Comparison of ENCODE assay signal across 9 cellular contexts in the genomic region with DNA sequence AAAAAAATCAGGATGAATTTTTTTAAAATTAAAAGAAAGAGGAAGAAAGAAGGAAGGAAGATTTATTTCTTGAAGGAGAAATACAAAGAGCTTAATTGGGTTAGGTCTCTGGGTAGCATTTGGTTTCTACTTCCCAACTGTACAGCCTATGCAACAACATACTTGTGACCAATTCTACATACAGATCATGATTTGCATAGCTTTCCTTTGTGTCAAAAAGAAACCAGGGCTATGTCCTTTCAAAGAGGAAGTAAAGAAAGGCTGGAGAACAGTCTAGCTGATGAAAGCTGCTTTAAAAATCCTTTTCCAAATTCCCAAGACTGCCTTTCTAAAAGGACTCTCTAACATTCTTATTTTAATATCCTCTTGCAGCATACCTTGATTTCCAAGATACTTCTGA. TPM values are rescaled to one million over a fixed set of nuclear protein-coding genes. Genes with fewer than 3 reads are reported as not detected.
A peak's percentile ranks its signal among the peaks of the same experiment; 100 is the strongest.
DNase-seq lines count a peak whose midpoint lies in the region; ATAC-seq, FAIRE-seq and TF ChIP-seq lines count a peak whose summit lies in the region.
"Had no signal": no experiment of that assay in that cellular context is flagged by ENCODE, and none has a peak within 500 bp of the region (broad histone marks: within the 10 kb centered on the region; RNA-seq: fewer than 3 reads in every experiment).

No MANE protein-coding gene starts in this region.

- H3K4me1 ChIP-seq in Caco-2 (peaks cover 20% of the 10 kb centered on the region), tibial nerve (no peaks in the 10 kb centered on the region), lower lobe of right lung (no peaks in the 10 kb centered on the region)

- peak overlapping the region; percentile 35 for H3K27ac ChIP-seq in brain microvascular endothelial cell
- no peak overlapping the region for H3K27ac ChIP-seq in tibial nerve
- H3K27ac ChIP-seq in lower lobe of right lung, result no peak overlapping the region

- CTCF ChIA-PET in Caco-2 (lab: Charles Lee), result no interaction called here

- no peak for TF ChIP-seq POLR2A in tibial nerve (IDR thresholded peaks at IDR 0.05)

- no peak for TF ChIP-seq CTCF in Caco-2 (IDR thresholded peaks at IDR 0.05; ENCODE audit: insufficient read depth in 1 of 2, low read depth in 1 of 2, low read length in 1 of 2, severe bottlenecking in 1 of 2, unreplicated experiment in 1 of 2)
- no peak for TF ChIP-seq CTCF in brain microvascular endothelial cell (IDR thresholded peaks at IDR 0.05; ENCODE audit: low read depth, low read length, missing control alignments)
- no peak for TF ChIP-seq CTCF in D721Med (IDR thresholded peaks at IDR 0.05; ENCODE audit: insufficient read depth, missing control alignments)
- TF ChIP-seq CTCF in tibial nerve (IDR thresholded peaks at IDR 0.05), result no peak
- TF ChIP-seq CTCF in lower lobe of right lung (IDR thresholded peaks at IDR 0.05), result no peak

- peaks cover 6% of the 10 kb centered on the region for H3K4me1 Mint-ChIP-seq in Caco-2 (ENCODE audit: low read depth, unreplicated experiment)
- H3K4me1 Mint-ChIP-seq: activated naive CD4-positive, alpha-beta T cell treated with anti-CD3 and anti-CD28 coated beads, Interleukin-2, amount 50 U/mL, for 24 hours had no signal

- H3K36me3 ChIP-seq in Caco-2 (ENCODE audit: control insufficient read depth, insufficient read depth, low read length) (no peaks in the 10 kb centered on the region), brain microvascular endothelial cell (replicated peaks) (no peaks in the 10 kb centered on the region), tibial nerve (peaks cover 0 to 27% (median 0%) of the 10 kb centered on the region in 3 donors), lower lobe of right lung (peaks cover 7% of the 10 kb centered on the region)

- intact Hi-C loops in Caco-2 (cut with micrococcal nuclease; ENCODE audit: unreplicated experiment) (no loop called here), lower lobe of right lung (cut with DNase I) (no loop called here)

- no peak overlapping the region for H3K4me3 ChIP-seq in Caco-2 (ENCODE audit: low read depth, low read length)
- no peak overlapping the region for H3K4me3 ChIP-seq in brain microvascular endothelial cell (ENCODE audit: low read depth, low read length)
- H3K4me3 ChIP-seq in tibial nerve, result no peak overlapping the region
- no peak overlapping the region for H3K4me3 ChIP-seq in lower lobe of right lung

- H3K9me3 Mint-ChIP-seq in Caco-2 (ENCODE audit: unreplicated experiment), result no peaks in the 10 kb centered on the region
- H3K9me3 Mint-ChIP-seq: activated naive CD4-positive, alpha-beta T cell treated with anti-CD3 and anti-CD28 coated beads, Interleukin-2, amount 50 U/mL, for 24 hours had no signal

- BruUV-seq in Caco-2 (replicated peaks; lab: Mats Ljungman, UMichigan), result TSS peak; percentile 16

- POLR2A ChIA-PET in Caco-2 (lab: Charles Lee), result no interaction called here

- no peak overlapping the region for H3K4me3 Mint-ChIP-seq in Caco-2 (ENCODE audit: unreplicated experiment)
- H3K4me3 Mint-ChIP-seq: activated naive CD4-positive, alpha-beta T cell treated with anti-CD3 and anti-CD28 coated beads, Interleukin-2, amount 50 U/mL, for 24 hours had no signal

- H3K36me3 Mint-ChIP-seq in Caco-2 (ENCODE audit: insufficient read depth, unreplicated experiment), result no peaks in the 10 kb centered on the region

- DNase-seq in Caco-2, result no peak
- DNase-seq in brain microvascular endothelial cell, result peak; percentile 17
- DNase-seq in D721Med (ENCODE audit: insufficient read length, low spot score), result no peak
- no peak for DNase-seq in tibial nerve (ENCODE audit: low spot score in 2 of 2)
- DNase-seq in NK-92 treated with Interleukin-12 subunit alpha and Interleukin-12 subunit beta, amount 100 ng/mL, for 24 hours (lab: John Stamatoyannopoulos, UW), result no peak
- no peak for DNase-seq in lower lobe of right lung

- H3K27me3 ChIP-seq in Caco-2 (replicated peaks; ENCODE audit: control insufficient read depth, insufficient read depth, low read length) (no peaks in the 10 kb centered on the region), brain microvascular endothelial cell (replicated peaks) (no peaks in the 10 kb centered on the region), tibial nerve (no peaks in the 10 kb centered on the region), lower lobe of right lung (ENCODE audit: low read depth) (no peaks in the 10 kb centered on the region)

- in situ Hi-C loops in brain microvascular endothelial cell (cut with HindIII; ENCODE audit: low pct_ligation_motif_present, low sequenced_read_pairs), result no loop called here

- TF ChIP-seq EP300 in tibial nerve (IDR thresholded peaks at IDR 0.05), result no peak

- ATAC-seq in GM19463 (IDR thresholded peaks at IDR 0.05; ENCODE audit: unreplicated experiment) (peak; percentile 99), HG03159 (IDR thresholded peaks at IDR 0.05; ENCODE audit: unreplicated experiment) (peak; percentile 96), lower lobe of right lung (no peak)

- H3K27ac Mint-ChIP-seq in Caco-2 (ENCODE audit: unreplicated experiment), result no peak overlapping the region
- H3K27ac Mint-ChIP-seq: activated naive CD4-positive, alpha-beta T cell treated with anti-CD3 and anti-CD28 coated beads, Interleukin-2, amount 50 U/mL, for 24 hours had no signal

- H3K9me3 ChIP-seq in Caco-2 (no peaks in the 10 kb centered on the region), tibial nerve (no peaks in the 10 kb centered on the region), lower lobe of right lung (no peaks in the 10 kb centered on the region)

- H3K27me3 Mint-ChIP-seq in Caco-2 (ENCODE audit: insufficient read depth, unreplicated experiment), result no peaks in the 10 kb centered on the region
- H3K27me3 Mint-ChIP-seq: activated naive CD4-positive, alpha-beta T cell treated with anti-CD3 and anti-CD28 coated beads, Interleukin-2, amount 50 U/mL, for 24 hours had no signal

- no peak for FAIRE-seq in D721Med (lab: Jason Lieb, UNC)

RNA-seq across cellular contexts. Expression of gene HGD, which starts 6.1 kb away (rescaled TPM):
- total RNA-seq in Caco-2 (2022), result 76.3 and 102 TPM in 2 replicates
- total RNA-seq in tibial nerve, result not detected
- 1.7 TPM for total RNA-seq in lower lobe of right lung

RNA-seq across cellular contexts. Expression of gene RABL3, which starts 54.2 kb away (rescaled TPM):
- total RNA-seq in Caco-2 (2022), result 13.9 and 14.6 TPM in 2 replicates
- total RNA-seq in tibial nerve, result 10 to 100 TPM; 10.8 to 17.6 (median 15.0) TPM
- total RNA-seq in lower lobe of right lung, result 24.5 TPM

RNA-seq across cellular contexts. Expression of gene GTF2E1, which starts 54.4 kb away (rescaled TPM):
- 23.7 and 30.6 TPM in 2 replicates for total RNA-seq in Caco-2 (2022)
- 10 to 100 TPM in 2 of 4 donors, 1 to 10 TPM in 2; 7.6 to 12.2 (median 10.4) TPM for total RNA-seq in tibial nerve
- 18.5 TPM for total RNA-seq in lower lobe of right lung

Comparison
In these comparisons a context has a peak if more than half of its experiments do, and no peak if none do; other contexts are left out.
1. ATAC-seq: peak in GM19463 (single experiment) and HG03159 (single experiment); none in lower lobe of right lung (0 of 2).
2. RNA of gene HGD, which starts 6.1 kb away (total RNA-seq): 76.3 to 102 TPM in Caco-2; 1.7 TPM in lower lobe of right lung (single experiment) and not detected in tibial nerve; every median in the first group is over 10 times any median in the second.